In the genomic region with DNA sequence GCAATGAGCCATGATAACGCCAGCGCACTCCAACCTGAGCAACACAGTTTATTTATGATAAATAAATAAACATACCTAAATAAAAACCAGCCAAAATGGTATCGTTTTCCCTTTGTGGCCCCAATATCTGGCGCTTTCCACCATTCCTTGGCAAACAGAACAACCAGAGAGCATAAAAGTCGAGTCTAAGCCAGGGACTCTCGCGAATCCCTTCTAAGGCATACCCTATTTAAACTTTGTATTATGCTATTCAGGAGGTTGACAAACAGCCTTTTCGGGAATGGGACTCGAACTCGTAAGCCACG, we compare ENCODE assay signal across 1 cellular context.
A peak's percentile ranks its signal among the peaks of the same experiment; 100 is the strongest.
TF ChIP-seq lines count a peak whose summit lies in the region.

No MANE protein-coding gene starts in this region.

TF ChIP-seq in K562, 482 proteins besides CTCF, POLR2A, EP300 and RAD21 (continued from another document and continues in another):
- no peak for TF ChIP-seq ATF1 (CRISPR knock-in tag; IDR thresholded peaks at IDR 0.05)
- TF ChIP-seq ATF1 (tag; IDR thresholded peaks at IDR 0.05), result no peak
- no peak for TF ChIP-seq PRMT5 (CRISPR knock-in tag; IDR thresholded peaks at IDR 0.05)
- no peak for TF ChIP-seq NR4A1 (CRISPR knock-in tag; IDR thresholded peaks at IDR 0.05)
- TF ChIP-seq NR4A1 (tag; IDR thresholded peaks at IDR 0.05), result 0 out of 2 replicates have a peak, but pooled peaks have one; percentile 25
- TF ChIP-seq ZNF324 (CRISPR knock-in tag; IDR thresholded peaks at IDR 0.05), result no peak
- 0 out of 4 replicates have a peak, but pooled peaks of 1 of the 2 experiments have one; percentile 22 for TF ChIP-seq ARNT (IDR thresholded peaks at IDR 0.05)
- TF ChIP-seq EP400 (IDR thresholded peaks at IDR 0.05), result no peak
- TF ChIP-seq SMAD2 (IDR thresholded peaks at IDR 0.05; ENCODE audit: low read depth, low read length), result no peak
- no peak for TF ChIP-seq SRSF9 (IDR thresholded peaks at IDR 0.05; ENCODE audit: borderline replicate concordance, low read depth, low read length)
- TF ChIP-seq ZNF589 (CRISPR knock-in tag; IDR thresholded peaks at IDR 0.05; ENCODE audit: low read depth), result no peak
- no peak for TF ChIP-seq ZKSCAN3 (CRISPR knock-in tag; IDR thresholded peaks at IDR 0.05)
- TF ChIP-seq ETV6 (IDR thresholded peaks at IDR 0.05; ENCODE audit: borderline replicate concordance in 1 of 2, low read depth in 2 of 2, low read length in 1 of 2), result no peak
- no peak for TF ChIP-seq ETV6 (CRISPR knock-in tag; IDR thresholded peaks at IDR 0.05; ENCODE audit: borderline replicate concordance)
- 0 out of 2 replicates have a peak, but pooled peaks have one; percentile 45 for TF ChIP-seq ZNF766 (CRISPR knock-in tag; conservative IDR thresholded peaks at IDR 0.05)
- no peak for TF ChIP-seq MXI1 (IDR thresholded peaks at IDR 0.05; ENCODE audit: low read depth, low read length)
- TF ChIP-seq, protein P1, sequence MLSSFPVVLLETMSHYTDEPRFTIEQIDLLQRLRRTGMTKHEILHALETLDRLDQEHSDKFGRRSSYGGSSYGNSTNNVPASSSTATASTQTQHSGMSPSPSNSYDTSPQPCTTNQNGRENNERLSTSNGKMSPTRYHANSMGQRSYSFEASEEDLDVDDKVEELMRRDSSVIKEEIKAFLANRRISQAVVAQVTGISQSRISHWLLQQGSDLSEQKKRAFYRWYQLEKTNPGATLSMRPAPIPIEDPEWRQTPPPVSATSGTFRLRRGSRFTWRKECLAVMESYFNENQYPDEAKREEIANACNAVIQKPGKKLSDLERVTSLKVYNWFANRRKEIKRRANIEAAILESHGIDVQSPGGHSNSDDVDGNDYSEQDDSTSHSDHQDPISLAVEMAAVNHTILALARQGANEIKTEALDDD (IDR thresholded peaks at IDR 0.05), result no peak
- peak; percentile 96 for TF ChIP-seq ADNP (tag; IDR thresholded peaks at IDR 0.05)
- no peak for TF ChIP-seq GATAD2B (IDR thresholded peaks at IDR 0.05; ENCODE audit: borderline replicate concordance)
- TF ChIP-seq KAT7 (CRISPR knock-in tag; IDR thresholded peaks at IDR 0.05; ENCODE audit: borderline replicate concordance), result no peak
- TF ChIP-seq, protein P2, sequence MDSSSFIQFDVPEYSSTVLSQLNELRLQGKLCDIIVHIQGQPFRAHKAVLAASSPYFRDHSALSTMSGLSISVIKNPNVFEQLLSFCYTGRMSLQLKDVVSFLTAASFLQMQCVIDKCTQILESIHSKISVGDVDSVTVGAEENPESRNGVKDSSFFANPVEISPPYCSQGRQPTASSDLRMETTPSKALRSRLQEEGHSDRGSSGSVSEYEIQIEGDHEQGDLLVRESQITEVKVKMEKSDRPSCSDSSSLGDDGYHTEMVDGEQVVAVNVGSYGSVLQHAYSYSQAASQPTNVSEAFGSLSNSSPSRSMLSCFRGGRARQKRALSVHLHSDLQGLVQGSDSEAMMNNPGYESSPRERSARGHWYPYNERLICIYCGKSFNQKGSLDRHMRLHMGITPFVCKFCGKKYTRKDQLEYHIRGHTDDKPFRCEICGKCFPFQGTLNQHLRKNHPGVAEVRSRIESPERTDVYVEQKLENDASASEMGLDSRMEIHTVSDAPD (CRISPR knock-in tag; IDR thresholded peaks at IDR 0.05), result no peak
- TF ChIP-seq, protein P3, sequence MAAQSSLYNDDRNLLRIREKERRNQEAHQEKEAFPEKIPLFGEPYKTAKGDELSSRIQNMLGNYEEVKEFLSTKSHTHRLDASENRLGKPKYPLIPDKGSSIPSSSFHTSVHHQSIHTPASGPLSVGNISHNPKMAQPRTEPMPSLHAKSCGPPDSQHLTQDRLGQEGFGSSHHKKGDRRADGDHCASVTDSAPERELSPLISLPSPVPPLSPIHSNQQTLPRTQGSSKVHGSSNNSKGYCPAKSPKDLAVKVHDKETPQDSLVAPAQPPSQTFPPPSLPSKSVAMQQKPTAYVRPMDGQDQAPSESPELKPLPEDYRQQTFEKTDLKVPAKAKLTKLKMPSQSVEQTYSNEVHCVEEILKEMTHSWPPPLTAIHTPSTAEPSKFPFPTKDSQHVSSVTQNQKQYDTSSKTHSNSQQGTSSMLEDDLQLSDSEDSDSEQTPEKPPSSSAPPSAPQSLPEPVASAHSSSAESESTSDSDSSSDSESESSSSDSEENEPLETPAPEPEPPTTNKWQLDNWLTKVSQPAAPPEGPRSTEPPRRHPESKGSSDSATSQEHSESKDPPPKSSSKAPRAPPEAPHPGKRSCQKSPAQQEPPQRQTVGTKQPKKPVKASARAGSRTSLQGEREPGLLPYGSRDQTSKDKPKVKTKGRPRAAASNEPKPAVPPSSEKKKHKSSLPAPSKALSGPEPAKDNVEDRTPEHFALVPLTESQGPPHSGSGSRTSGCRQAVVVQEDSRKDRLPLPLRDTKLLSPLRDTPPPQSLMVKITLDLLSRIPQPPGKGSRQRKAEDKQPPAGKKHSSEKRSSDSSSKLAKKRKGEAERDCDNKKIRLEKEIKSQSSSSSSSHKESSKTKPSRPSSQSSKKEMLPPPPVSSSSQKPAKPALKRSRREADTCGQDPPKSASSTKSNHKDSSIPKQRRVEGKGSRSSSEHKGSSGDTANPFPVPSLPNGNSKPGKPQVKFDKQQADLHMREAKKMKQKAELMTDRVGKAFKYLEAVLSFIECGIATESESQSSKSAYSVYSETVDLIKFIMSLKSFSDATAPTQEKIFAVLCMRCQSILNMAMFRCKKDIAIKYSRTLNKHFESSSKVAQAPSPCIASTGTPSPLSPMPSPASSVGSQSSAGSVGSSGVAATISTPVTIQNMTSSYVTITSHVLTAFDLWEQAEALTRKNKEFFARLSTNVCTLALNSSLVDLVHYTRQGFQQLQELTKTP (IDR thresholded peaks at IDR 0.05; ENCODE audit: low read depth in 1 of 2, partially characterized antibody in 2 of 2), result peak in 1 of 2 experiments; percentile 13
- TF ChIP-seq GATA2 (CRISPR knock-in tag; IDR thresholded peaks at IDR 0.05), result no peak
- TF ChIP-seq NBN (IDR thresholded peaks at IDR 0.05; ENCODE audit: low read depth), result no peak
- no peak for TF ChIP-seq ZBTB17 (CRISPR knock-in tag; IDR thresholded peaks at IDR 0.05)
- 0 out of 4 replicates have a peak, but pooled peaks of 1 of the 2 experiments have one; percentile 12 for TF ChIP-seq NONO (IDR thresholded peaks at IDR 0.05; ENCODE audit: low read depth in 2 of 2, low read length in 1 of 2)
- no peak for TF ChIP-seq ZNF76 (CRISPR knock-in tag; IDR thresholded peaks at IDR 0.05; ENCODE audit: borderline replicate concordance)
- TF ChIP-seq, protein P4, sequence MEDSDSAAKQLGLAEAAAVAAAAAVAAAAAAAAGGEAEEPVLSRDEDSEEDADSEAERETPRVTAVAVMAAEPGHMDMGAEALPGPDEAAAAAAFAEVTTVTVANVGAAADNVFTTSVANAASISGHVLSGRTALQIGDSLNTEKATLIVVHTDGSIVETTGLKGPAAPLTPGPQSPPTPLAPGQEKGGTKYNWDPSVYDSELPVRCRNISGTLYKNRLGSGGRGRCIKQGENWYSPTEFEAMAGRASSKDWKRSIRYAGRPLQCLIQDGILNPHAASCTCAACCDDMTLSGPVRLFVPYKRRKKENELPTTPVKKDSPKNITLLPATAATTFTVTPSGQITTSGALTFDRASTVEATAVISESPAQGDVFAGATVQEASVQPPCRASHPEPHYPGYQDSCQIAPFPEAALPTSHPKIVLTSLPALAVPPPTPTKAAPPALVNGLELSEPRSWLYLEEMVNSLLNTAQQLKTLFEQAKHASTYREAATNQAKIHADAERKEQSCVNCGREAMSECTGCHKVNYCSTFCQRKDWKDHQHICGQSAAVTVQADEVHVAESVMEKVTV (CRISPR knock-in tag; IDR thresholded peaks at IDR 0.05), result no peak
- TF ChIP-seq, protein P5, sequence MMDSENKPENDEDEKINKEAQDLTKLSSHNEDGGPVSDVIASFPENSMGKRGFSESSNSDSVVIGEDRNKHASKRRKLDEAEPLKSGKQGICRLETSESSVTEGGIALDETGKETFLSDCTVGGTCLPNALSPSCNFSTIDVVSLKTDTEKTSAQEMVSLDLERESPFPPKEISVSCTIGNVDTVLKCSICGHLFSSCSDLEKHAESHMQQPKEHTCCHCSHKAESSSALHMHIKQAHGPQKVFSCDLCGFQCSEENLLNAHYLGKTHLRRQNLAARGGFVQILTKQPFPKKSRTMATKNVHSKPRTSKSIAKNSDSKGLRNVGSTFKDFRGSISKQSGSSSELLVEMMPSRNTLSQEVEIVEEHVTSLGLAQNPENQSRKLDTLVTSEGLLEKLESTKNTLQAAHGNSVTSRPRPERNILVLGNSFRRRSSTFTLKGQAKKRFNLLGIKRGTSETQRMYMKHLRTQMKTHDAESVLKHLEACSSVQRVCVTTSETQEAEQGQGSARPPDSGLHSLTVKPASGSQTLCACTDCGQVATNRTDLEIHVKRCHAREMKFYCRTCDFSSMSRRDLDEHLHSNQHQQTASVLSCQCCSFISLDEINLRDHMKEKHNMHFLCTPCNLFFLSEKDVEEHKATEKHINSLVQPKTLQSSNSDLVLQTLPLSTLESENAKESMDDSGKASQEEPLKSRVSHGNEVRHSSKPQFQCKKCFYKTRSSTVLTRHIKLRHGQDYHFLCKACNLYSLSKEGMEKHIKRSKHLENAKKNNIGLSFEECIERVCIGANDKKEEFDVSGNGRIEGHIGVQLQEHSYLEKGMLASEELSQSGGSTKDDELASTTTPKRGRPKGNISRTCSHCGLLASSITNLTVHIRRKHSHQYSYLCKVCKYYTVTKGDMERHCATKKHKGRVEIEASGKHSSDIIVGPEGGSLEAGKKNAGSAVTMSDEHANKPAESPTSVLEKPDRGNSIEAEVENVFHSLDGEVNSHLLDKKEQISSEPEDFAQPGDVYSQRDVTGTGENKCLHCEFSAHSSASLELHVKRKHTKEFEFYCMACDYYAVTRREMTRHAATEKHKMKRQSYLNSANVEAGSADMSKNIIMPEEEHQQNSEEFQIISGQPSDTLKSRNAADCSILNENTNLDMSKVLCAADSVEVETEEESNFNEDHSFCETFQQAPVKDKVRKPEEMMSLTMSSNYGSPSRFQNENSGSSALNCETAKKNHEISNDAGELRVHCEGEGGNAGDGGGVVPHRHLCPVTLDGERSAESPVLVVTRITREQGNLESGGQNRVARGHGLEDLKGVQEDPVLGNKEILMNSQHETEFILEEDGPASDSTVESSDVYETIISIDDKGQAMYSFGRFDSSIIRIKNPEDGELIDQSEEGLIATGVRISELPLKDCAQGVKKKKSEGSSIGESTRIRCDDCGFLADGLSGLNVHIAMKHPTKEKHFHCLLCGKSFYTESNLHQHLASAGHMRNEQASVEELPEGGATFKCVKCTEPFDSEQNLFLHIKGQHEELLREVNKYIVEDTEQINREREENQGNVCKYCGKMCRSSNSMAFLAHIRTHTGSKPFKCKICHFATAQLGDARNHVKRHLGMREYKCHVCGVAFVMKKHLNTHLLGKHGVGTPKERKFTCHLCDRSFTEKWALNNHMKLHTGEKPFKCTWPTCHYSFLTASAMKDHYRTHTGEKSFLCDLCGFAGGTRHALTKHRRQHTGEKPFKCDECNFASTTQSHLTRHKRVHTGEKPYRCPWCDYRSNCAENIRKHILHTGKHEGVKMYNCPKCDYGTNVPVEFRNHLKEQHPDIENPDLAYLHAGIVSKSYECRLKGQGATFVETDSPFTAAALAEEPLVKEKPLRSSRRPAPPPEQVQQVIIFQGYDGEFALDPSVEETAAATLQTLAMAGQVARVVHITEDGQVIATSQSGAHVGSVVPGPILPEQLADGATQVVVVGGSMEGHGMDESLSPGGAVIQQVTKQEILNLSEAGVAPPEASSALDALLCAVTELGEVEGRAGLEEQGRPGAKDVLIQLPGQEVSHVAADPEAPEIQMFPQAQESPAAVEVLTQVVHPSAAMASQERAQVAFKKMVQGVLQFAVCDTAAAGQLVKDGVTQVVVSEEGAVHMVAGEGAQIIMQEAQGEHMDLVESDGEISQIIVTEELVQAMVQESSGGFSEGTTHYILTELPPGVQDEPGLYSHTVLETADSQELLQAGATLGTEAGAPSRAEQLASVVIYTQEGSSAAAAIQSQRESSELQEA (IDR thresholded peaks at IDR 0.05; ENCODE audit: low read depth), result no peak
- no peak for TF ChIP-seq ZNF785 (CRISPR knock-in tag; IDR thresholded peaks at IDR 0.05)
- TF ChIP-seq PRPF4 (IDR thresholded peaks at IDR 0.05; ENCODE audit: insufficient read depth, low read depth, low read length, poor library complexity, severe bottlenecking), result no peak
- TF ChIP-seq OTX1 (CRISPR knock-in tag; IDR thresholded peaks at IDR 0.05), result no peak
- TF ChIP-seq, protein P6, sequence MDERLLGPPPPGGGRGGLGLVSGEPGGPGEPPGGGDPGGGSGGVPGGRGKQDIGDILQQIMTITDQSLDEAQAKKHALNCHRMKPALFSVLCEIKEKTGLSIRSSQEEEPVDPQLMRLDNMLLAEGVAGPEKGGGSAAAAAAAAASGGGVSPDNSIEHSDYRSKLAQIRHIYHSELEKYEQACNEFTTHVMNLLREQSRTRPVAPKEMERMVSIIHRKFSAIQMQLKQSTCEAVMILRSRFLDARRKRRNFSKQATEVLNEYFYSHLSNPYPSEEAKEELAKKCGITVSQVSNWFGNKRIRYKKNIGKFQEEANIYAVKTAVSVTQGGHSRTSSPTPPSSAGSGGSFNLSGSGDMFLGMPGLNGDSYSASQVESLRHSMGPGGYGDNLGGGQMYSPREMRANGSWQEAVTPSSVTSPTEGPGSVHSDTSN (CRISPR knock-in tag; IDR thresholded peaks at IDR 0.05; ENCODE audit: low read depth), result no peak
- TF ChIP-seq, protein P6 (tag; conservative IDR thresholded peaks at IDR 0.05; ENCODE audit: low read depth), result no peak
- TF ChIP-seq, protein P7, sequence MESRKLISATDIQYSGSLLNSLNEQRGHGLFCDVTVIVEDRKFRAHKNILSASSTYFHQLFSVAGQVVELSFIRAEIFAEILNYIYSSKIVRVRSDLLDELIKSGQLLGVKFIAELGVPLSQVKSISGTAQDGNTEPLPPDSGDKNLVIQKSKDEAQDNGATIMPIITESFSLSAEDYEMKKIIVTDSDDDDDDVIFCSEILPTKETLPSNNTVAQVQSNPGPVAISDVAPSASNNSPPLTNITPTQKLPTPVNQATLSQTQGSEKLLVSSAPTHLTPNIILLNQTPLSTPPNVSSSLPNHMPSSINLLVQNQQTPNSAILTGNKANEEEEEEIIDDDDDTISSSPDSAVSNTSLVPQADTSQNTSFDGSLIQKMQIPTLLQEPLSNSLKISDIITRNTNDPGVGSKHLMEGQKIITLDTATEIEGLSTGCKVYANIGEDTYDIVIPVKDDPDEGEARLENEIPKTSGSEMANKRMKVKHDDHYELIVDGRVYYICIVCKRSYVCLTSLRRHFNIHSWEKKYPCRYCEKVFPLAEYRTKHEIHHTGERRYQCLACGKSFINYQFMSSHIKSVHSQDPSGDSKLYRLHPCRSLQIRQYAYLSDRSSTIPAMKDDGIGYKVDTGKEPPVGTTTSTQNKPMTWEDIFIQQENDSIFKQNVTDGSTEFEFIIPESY (CRISPR knock-in tag; IDR thresholded peaks at IDR 0.05), result peak; percentile 73
- TF ChIP-seq NR2C2 (CRISPR knock-in tag; IDR thresholded peaks at IDR 0.05), result no peak
- TF ChIP-seq NR2C2 (tag; IDR thresholded peaks at IDR 0.05), result no peak
